Comparison of ENCODE assay signal across 1 cellular context in genomic region chr17:69592692-69593350, GRCh38.
A peak's percentile ranks its signal among the peaks of the same experiment; 100 is the strongest.
TF ChIP-seq lines count a peak whose summit lies in the region.

No MANE protein-coding gene starts in this region.

TF ChIP-seq in WTC11, 78 proteins besides CTCF, POLR2A, EP300 and RAD21:
- 0 out of 2 replicates have a peak, but pooled peaks have one; percentile 67 for TF ChIP-seq ZNF512 (CRISPR knock-in tag; IDR thresholded peaks at IDR 0.05; ENCODE audit: borderline replicate concordance)
- TF ChIP-seq FOXJ3 (CRISPR knock-in tag; IDR thresholded peaks at IDR 0.05; ENCODE audit: borderline replicate concordance) = no peak
TF ChIP-seq in WTC11: peak in this region for 1.
